8 cellular contexts compared by ENCODE assay signal in genomic region chr6:167093922-167094432, GRCh38. TPM values are rescaled to one million over a fixed set of nuclear protein-coding genes. Genes with fewer than 3 reads are reported as not detected.
DNase-seq lines count a peak whose midpoint lies in the region; ATAC-seq and TF ChIP-seq lines count a peak whose summit lies in the region.
"Had no signal": no experiment of that assay in that cellular context is flagged by ENCODE, and none has a peak within 500 bp of the region (broad histone marks: within the 10 kb centered on the region; RNA-seq: fewer than 3 reads in every experiment).

No MANE protein-coding gene starts in this region.

- TF ChIP-seq POLR2A in testis (IDR thresholded peaks at IDR 0.05) = no peak

- POLR2A ChIA-PET in HEK293T (lab: Yijun Ruan, JAX) = no interaction called here

- TF ChIP-seq CTCF in testis (IDR thresholded peaks at IDR 0.05) = no peak

- H3K27me3 ChIP-seq in mononuclear cell (ENCODE audit: insufficient read depth, low read length) (no peaks in the 10 kb centered on the region), testis (no peaks in the 10 kb centered on the region)

- CTCF ChIA-PET in HEK293T (lab: Yijun Ruan, JAX) = no interaction called here

- intact Hi-C loops in testis (cut with DNase I; ENCODE audit: low total_unique reads) = no loop called here

- WGBS in testis, 2 donors = 69 to 71% methylated on average over 24 to 28 of the region's 28 CpGs

- peak; percentile 50 for ATAC-seq in GM19438 (IDR thresholded peaks at IDR 0.05; ENCODE audit: low read depth, unreplicated experiment)
- peak; percentile 38 for ATAC-seq in HG03354 (IDR thresholded peaks at IDR 0.05; ENCODE audit: poor library complexity, severe bottlenecking, unreplicated experiment)

- peak overlapping the region; percentile 20 for H3K4me3 ChIP-seq in mononuclear cell (ENCODE audit: low read length)
- peak overlapping the region; percentile 9 to 48 for H3K4me3 ChIP-seq in testis

- H3K27ac ChIP-seq in testis = no peak overlapping the region

- no peaks in the 10 kb centered on the region for H3K36me3 ChIP-seq in testis (ENCODE audit: low read depth, missing control alignments)

- H3K9me3 ChIP-seq in mononuclear cell (ENCODE audit: low read depth, low read length) (no peaks in the 10 kb centered on the region), testis (no peaks in the 10 kb centered on the region)

- DNase-seq in activated CD8-positive, alpha-beta memory T cell treated with anti-CD3 and anti-CD28 coated beads, Interleukin-2, amount 50 U/mL, for 1 hour (ENCODE audit: extremely low read depth) = peak; percentile 41
- DNase-seq in testis (peak; percentile 50), HEK293T (ENCODE audit: extremely low spot score) (no peak), NCI-H2171 (lab: John Stamatoyannopoulos, UW) (no peak)

- H3K4me1 ChIP-seq in mononuclear cell (ENCODE audit: insufficient read depth, low read length) (peaks cover 97% of the 10 kb centered on the region), testis (no peaks in the 10 kb centered on the region)

TF ChIP-seq in HEK293T, 16 proteins besides CTCF, POLR2A, EP300 and RAD21:
- TF ChIP-seq BHLHE40 (IDR thresholded peaks at IDR 0.05; ENCODE audit: borderline replicate concordance) = no peak
- no peak for TF ChIP-seq SUZ12 (IDR thresholded peaks at IDR 0.05)
- TF ChIP-seq HDGF (IDR thresholded peaks at IDR 0.05; ENCODE audit: borderline replicate concordance) = no peak
- TF ChIP-seq TARDBP (IDR thresholded peaks at IDR 0.05) = no peak
- TF ChIP-seq ELF4 (IDR thresholded peaks at IDR 0.05) = no peak

RNA-seq across cellular contexts. Expression of gene CCR6, which starts 28.9 kb away (rescaled TPM):
- total RNA-seq in mononuclear cell (14.8 TPM), testis (under 1 TPM in 1 of 2 donors, not detected in 1; 0.87 TPM)
- 5.3 TPM for polyA plus RNA-seq in testis (ENCODE audit: insufficient read depth, low read depth, low replicate concordance)
- polyA plus RNA-seq: neural cell had no signal

Comparison
In these comparisons a context has a peak if more than half of its experiments do, and no peak if none do; other contexts are left out.
1. DNase-seq: peak in activated CD8-positive, alpha-beta memory T cell treated with anti-CD3 and anti-CD28 coated beads, Interleukin-2, amount 50 U/mL, for 1 hour (single experiment) and testis (single experiment); none in HEK293T (single experiment) and NCI-H2171 (single experiment).